Comparison of ENCODE assay signal across 8 cellular contexts in the genomic region with DNA sequence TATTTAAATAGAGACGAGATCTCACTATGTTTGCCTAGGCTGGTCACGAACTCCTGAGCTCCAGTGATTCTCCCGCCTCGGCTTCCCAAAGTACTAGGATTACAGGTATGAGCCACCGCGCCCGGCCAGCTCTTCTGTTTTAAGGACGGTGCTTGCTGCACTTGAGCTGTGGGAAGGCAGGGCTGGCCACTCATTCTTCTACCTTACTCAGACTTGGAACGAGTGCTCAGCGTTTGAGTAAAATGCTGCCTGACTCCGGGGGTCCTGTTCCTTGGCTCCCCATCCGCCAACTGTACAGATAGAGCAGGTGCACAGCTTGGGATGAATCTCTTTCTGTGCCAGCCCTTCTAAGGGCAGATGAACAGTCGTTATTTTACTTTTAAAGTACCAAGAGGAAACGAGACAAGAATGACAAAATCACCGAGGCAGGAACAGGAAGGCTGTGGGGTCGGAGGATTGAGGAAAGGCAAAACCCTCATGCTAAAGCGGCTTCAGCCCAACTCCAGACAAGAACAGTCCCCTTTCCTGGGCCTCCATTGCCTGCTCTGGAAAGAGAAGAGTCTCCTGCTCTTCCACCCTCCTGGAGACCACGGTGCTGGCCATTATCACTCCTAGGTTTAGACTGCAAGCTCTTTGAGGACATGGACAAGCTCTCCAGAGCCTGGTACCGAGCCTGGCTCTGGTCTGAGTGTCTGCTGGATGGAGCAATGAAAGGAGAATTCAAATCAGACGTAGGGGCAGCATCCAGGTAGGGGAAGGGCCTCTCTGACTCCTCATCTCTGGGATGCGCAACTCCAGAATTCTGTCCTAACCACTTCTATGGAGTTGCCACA. TPM values are rescaled to one million over a fixed set of nuclear protein-coding genes. Genes with fewer than 3 reads are reported as not detected.
DNase-seq lines count a peak whose midpoint lies in the region; ATAC-seq and TF ChIP-seq lines count a peak whose summit lies in the region.

No MANE protein-coding gene starts in this region.

- DNase-seq in stimulated activated CD4-positive, alpha-beta T cell treated with anti-CD3 and anti-CD28 coated beads, Interleukin-1b, Interleukin-23, amount 100 ng/mL, for 48 hours = peak; percentile 54
- no peak for DNase-seq in stimulated activated CD4-positive, alpha-beta T cell treated with anti-CD3 and anti-CD28 coated beads, Interleukin-2, amount 100 ng/mL, for 48 hours
- DNase-seq in activated CD4-positive, alpha-beta T cell treated with anti-CD3 and anti-CD28 coated beads, Interleukin-2, amount 50 U/mL, for 48 hours = peak; percentile 43 to 57
- DNase-seq in fibroblast of villous mesenchyme (ENCODE audit: low read depth) (no peak), AG08396 (ENCODE audit: low spot score) (no peak), iPS-NIHi11 (ENCODE audit: low spot score) (no peak)
- DNase-seq in stimulated activated naive CD8-positive, alpha-beta T cell treated with anti-CD3 and anti-CD28 coated beads, Interleukin-15, Interleukin-2, amounts not matched to agents 100 U/mL and 50 U/mL, for 24 hours = peak; percentile 43

- TF ChIP-seq CTCF in fibroblast of villous mesenchyme (IDR thresholded peaks at IDR 0.05; ENCODE audit: insufficient read depth, low read depth, low read length) = no peak

- peak overlapping the region; percentile 68 for H3K4me3 ChIP-seq in fibroblast of villous mesenchyme (ENCODE audit: low read depth, low read length)

- ATAC-seq in stimulated activated naive CD8-positive, alpha-beta T cell treated with anti-CD3 and anti-CD28 coated beads, Interleukin-15, Interleukin-2, amounts not matched to agents 100 U/mL and 50 U/mL, for 24 hours = no peak
- no peak for ATAC-seq in GM21447 (IDR thresholded peaks at IDR 0.05; ENCODE audit: unreplicated experiment)

RNA-seq across cellular contexts. Expression of gene SUN2, which starts 1.0 kb away (rescaled TPM):
- total RNA-seq in fibroblast of villous mesenchyme = 64.3 and 99.9 TPM in 2 replicates

RNA-seq across cellular contexts. Expression of gene DNAL4, which starts 37.1 kb away (rescaled TPM):
- 10.3 and 11.2 TPM in 2 replicates for total RNA-seq in fibroblast of villous mesenchyme

RNA-seq across cellular contexts. Expression of gene GTPBP1, which starts 51.1 kb away (rescaled TPM):
- 31.2 and 35.4 TPM in 2 replicates for total RNA-seq in fibroblast of villous mesenchyme

RNA-seq across cellular contexts. Expression of gene JOSD1, which starts 56.1 kb away (rescaled TPM):
- total RNA-seq in fibroblast of villous mesenchyme = 53.5 and 62.2 TPM in 2 replicates

Comparison
In these comparisons a context has a peak if more than half of its experiments do, and no peak if none do; other contexts are left out.
1. DNase-seq: peak in stimulated activated CD4-positive, alpha-beta T cell treated with anti-CD3 and anti-CD28 coated beads, Interleukin-1b, Interleukin-23, amount 100 ng/mL, for 48 hours (single experiment), activated CD4-positive, alpha-beta T cell treated with anti-CD3 and anti-CD28 coated beads, Interleukin-2, amount 50 U/mL, for 48 hours (2 of 2) and stimulated activated naive CD8-positive, alpha-beta T cell treated with anti-CD3 and anti-CD28 coated beads, Interleukin-15, Interleukin-2, amounts not matched to agents 100 U/mL and 50 U/mL, for 24 hours (single experiment); none in stimulated activated CD4-positive, alpha-beta T cell treated with anti-CD3 and anti-CD28 coated beads, Interleukin-2, amount 100 ng/mL, for 48 hours (0 of 2), fibroblast of villous mesenchyme (single experiment), AG08396 (single experiment) and iPS-NIHi11 (single experiment).